ENCODE assay signal across 2 cellular contexts in genomic region chr18:47696870-47697269, GRCh38.
TF ChIP-seq lines count a peak whose summit lies in the region.

No MANE protein-coding gene starts in this region.

TF ChIP-seq in HEK293, 187 proteins besides CTCF, POLR2A, EP300 and RAD21 (continued from another document):
- TF ChIP-seq KLF7 (tag by site-specific recombination; IDR thresholded peaks at IDR 0.05; ENCODE audit: borderline replicate concordance), result no peak
- TF ChIP-seq PBX3 (CRISPR knock-in tag; IDR thresholded peaks at IDR 0.05), result no peak
- no peak for TF ChIP-seq SCRT1 (tag by site-specific recombination; IDR thresholded peaks at IDR 0.05; ENCODE audit: borderline replicate concordance)
- no peak for TF ChIP-seq PRDM6 (tag by site-specific recombination; IDR thresholded peaks at IDR 0.05)
- TF ChIP-seq HOXA7 (CRISPR knock-in tag; IDR thresholded peaks at IDR 0.05; ENCODE audit: borderline replicate concordance), result no peak
- TF ChIP-seq ZNF248 (tag by site-specific recombination; IDR thresholded peaks at IDR 0.05), result no peak
- TF ChIP-seq ZBTB1 (tag by site-specific recombination; IDR thresholded peaks at IDR 0.05), result no peak
- TF ChIP-seq ZNF623 (tag by site-specific recombination; IDR thresholded peaks at IDR 0.05), result no peak
- no peak for TF ChIP-seq ZNF148 (tag by site-specific recombination; IDR thresholded peaks at IDR 0.05; ENCODE audit: borderline replicate concordance)
- no peak for TF ChIP-seq ZBTB49 (tag by site-specific recombination; IDR thresholded peaks at IDR 0.05; ENCODE audit: low read depth)
- peak; percentile 62 for TF ChIP-seq EGR2 (tag by site-specific recombination; IDR thresholded peaks at IDR 0.05; ENCODE audit: low read depth)

TF ChIP-seq in HEK293T, 16 proteins besides CTCF, POLR2A, EP300 and RAD21 (continued from another document):
- TF ChIP-seq FOXA1 (IDR thresholded peaks at IDR 0.05) (no peak), FOXK2 (IDR thresholded peaks at IDR 0.05) (no peak), PKNOX1 (IDR thresholded peaks at IDR 0.05) (no peak), ARNT (IDR thresholded peaks at IDR 0.05) (no peak), ELF4 (IDR thresholded peaks at IDR 0.05) (no peak), CTBP1 (IDR thresholded peaks at IDR 0.05; ENCODE audit: borderline replicate concordance) (no peak), LEF1 (IDR thresholded peaks at IDR 0.05; ENCODE audit: borderline replicate concordance) (no peak), L3MBTL2 (conservative IDR thresholded peaks at IDR 0.05) (no peak)
